Comparison of ENCODE assay signal across 2 cellular contexts in the genomic region with DNA sequence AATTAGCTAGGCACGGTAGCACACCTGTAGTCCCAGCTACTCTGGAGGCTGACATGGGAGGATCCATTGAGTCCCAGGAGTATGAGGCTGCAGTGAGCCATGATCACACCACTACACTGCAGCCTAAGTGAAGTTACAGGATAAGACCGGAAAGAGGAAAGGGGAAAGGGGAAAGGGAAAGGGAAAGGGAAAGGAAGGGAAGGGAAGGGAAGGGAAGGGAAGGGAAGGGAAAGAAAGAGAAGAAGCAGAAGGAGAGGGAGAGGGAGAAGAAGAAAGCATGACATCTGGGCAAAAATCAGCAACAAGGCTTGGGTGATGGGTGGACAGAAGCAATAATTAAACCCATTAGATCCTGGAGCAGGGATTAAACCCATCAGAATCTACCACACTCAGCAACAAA.
TF ChIP-seq lines count a peak whose summit lies in the region.

No MANE protein-coding gene starts in this region.

TF ChIP-seq in HepG2, 621 proteins besides CTCF, POLR2A, EP300 and RAD21:
- TF ChIP-seq HNRNPK (IDR thresholded peaks at IDR 0.05; ENCODE audit: low read depth, low read length, poor library complexity, severe bottlenecking) (peak; percentile 71), NFYC (CRISPR knock-in tag; IDR thresholded peaks at IDR 0.05) (no peak), PCBP1 (IDR thresholded peaks at IDR 0.05; ENCODE audit: borderline replicate concordance, low read depth, low read length) (peak; percentile 84; the same call in 1 of the 2 replicates), ZNF260 (CRISPR knock-in tag; IDR thresholded peaks at IDR 0.05; ENCODE audit: borderline replicate concordance, low read depth) (no peak), PCBP2 (optimal IDR thresholded peaks at IDR 0.05; ENCODE audit: low read depth, low read length, poor library complexity, severe bottlenecking) (peak; percentile 86)

TF ChIP-seq in K562, 482 proteins besides CTCF, POLR2A, EP300 and RAD21:
- TF ChIP-seq CBFA2T3 (IDR thresholded peaks at IDR 0.05) (no peak), ELF4 (CRISPR knock-in tag; IDR thresholded peaks at IDR 0.05) (0 out of 2 replicates have a peak, but pooled peaks have one; percentile 30), CBX8 (IDR thresholded peaks at IDR 0.05; ENCODE audit: borderline replicate concordance, extremely low read depth, low read depth, low read length, poor library complexity, severe bottlenecking) (no peak), OTX1 (CRISPR knock-in tag; IDR thresholded peaks at IDR 0.05) (0 out of 2 replicates have a peak, but pooled peaks have one; percentile 41), HDAC6 (IDR thresholded peaks at IDR 0.05; ENCODE audit: low read depth, low read length) (no peak), ZFP1 (CRISPR knock-in tag; IDR thresholded peaks at IDR 0.05) (no peak)
- TF ChIP-seq, protein P1, sequence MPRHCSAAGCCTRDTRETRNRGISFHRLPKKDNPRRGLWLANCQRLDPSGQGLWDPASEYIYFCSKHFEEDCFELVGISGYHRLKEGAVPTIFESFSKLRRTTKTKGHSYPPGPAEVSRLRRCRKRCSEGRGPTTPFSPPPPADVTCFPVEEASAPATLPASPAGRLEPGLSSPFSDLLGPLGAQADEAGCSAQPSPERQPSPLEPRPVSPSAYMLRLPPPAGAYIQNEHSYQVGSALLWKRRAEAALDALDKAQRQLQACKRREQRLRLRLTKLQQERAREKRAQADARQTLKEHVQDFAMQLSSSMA (CRISPR knock-in tag; IDR thresholded peaks at IDR 0.05) = no peak
